ENCODE assay signal across 15 cellular contexts in the genomic region with DNA sequence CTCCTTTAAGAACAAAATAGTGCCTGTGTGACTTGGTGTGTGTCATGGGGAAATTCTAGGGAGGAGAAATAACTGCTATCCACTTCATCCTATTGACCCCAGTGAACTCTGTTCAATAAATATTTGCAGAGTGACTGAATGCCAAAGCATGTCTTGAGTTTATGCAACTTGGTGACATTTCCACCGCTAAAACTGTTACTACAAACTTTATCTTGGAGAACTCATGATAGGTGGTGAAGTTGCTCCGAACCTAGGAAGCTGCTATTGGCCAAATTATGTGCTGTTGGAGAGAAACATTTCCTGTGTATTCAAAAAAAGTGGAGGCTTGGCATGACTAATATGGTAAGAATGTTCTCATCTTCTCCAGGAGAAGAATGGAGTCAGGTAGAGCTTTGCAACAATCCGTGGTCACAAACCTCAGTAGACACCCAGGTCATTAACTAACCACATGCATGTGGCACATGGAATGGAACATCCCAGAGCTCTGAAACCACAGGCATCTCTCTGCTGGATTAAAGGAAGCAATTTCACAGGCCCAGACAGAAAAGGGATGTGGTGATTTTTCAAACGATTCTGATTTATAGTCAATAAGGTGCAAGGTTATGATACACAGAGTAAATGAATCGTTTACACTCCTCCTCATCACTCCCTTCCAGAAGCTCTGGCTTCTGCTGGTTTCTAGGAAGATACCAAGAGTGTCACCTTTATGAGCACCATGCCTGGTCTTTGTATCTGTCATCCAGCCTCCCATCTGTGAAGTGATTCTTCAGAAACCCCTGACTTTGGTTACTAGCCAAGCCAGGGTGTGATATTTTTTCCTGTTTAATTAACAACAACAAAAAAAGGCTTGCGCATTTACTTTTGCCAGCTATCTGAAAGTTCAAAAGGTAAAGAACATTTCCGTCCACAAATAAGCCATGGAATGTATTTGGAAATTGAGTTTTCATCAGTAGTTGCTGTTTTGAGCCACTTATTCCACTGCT.
DNase-seq lines count a peak whose midpoint lies in the region; ATAC-seq and TF ChIP-seq lines count a peak whose summit lies in the region.
"Had no signal": no experiment of that assay in that cellular context is flagged by ENCODE, and none has a peak within 500 bp of the region (broad histone marks: within the 10 kb centered on the region; RNA-seq: fewer than 3 reads in every experiment).

No MANE protein-coding gene starts in this region.

- BruUV-seq in mammary epithelial cell (replicated peaks; lab: Mats Ljungman, UMichigan), result TSS peak; percentile 95

- H4K20me1 ChIP-seq in mammary epithelial cell (ENCODE audit: insufficient read depth, low read length), result no peaks in the 10 kb centered on the region
- H4K20me1 ChIP-seq: BLaER1 treated with 17β-estradiol and CSF1 and Interleukin-3, amounts not matched to agents 10 nM and 100 nM had no signal

- H3K27ac ChIP-seq in mammary epithelial cell (ENCODE audit: insufficient read depth, low read depth, low read length) (peak overlapping the region; percentile 98), right lobe of liver (no peak overlapping the region)
- H3K27ac ChIP-seq: BLaER1 treated with 17β-estradiol and CSF1 and Interleukin-3, amounts not matched to agents 10 nM and 100 nM had no signal

- DNase-seq in ACHN (peak; percentile 99), HuH-7 (ENCODE audit: low spot score) (peak; percentile 58), mammary epithelial cell (peak; percentile 99), right lobe of liver (no peak), NCI-H2081 treated with DMSO at 0.1 percent for 48 hours (lab: John Stamatoyannopoulos, UW) (no peak), SKM-1 (lab: John Stamatoyannopoulos, UW; ENCODE audit: unreplicated experiment) (no peak), GM10266 (ENCODE audit: extremely low spot score) (no peak)
- DNase-seq: activated B cell treated with CpG ODN at 0.5 μM for 24 hours; activated naive CD4-positive, alpha-beta T cell treated with anti-CD3 and anti-CD28 coated beads for 36 hours; glutamatergic neuron; NCI-H510A; nucleus accumbens; stimulated activated CD8-positive, alpha-beta memory T cell treated with anti-CD3 and anti-CD28 coated beads, Interleukin-4, amount 100 ng/mL, for 48 hours had no signal

- H3K79me2 ChIP-seq in mammary epithelial cell (ENCODE audit: insufficient read depth, low read length), result no peaks in the 10 kb centered on the region

- H3K9me3 ChIP-seq in mammary epithelial cell (replicated peaks; ENCODE audit: insufficient read depth, low read length) (no peaks in the 10 kb centered on the region), right lobe of liver (no peaks in the 10 kb centered on the region)
- H3K9me3 ChIP-seq: BLaER1 treated with 17β-estradiol and CSF1 and Interleukin-3, amounts not matched to agents 10 nM and 100 nM had no signal

- H3K36me3 ChIP-seq in mammary epithelial cell (ENCODE audit: insufficient read depth, low read length), result no peaks in the 10 kb centered on the region
- no peaks in the 10 kb centered on the region for H3K36me3 ChIP-seq in right lobe of liver
- H3K36me3 ChIP-seq: BLaER1 treated with 17β-estradiol and CSF1 and Interleukin-3, amounts not matched to agents 10 nM and 100 nM had no signal

- peak; percentile 71 to 95 (median 94) for ATAC-seq in right lobe of liver
- no peak for ATAC-seq in HG03571 (IDR thresholded peaks at IDR 0.05; ENCODE audit: unreplicated experiment)

- H2AFZ ChIP-seq in mammary epithelial cell (ENCODE audit: low read depth, low read length), result peak overlapping the region; percentile 12

- peak overlapping the region; percentile 48 for H3K4me2 ChIP-seq in mammary epithelial cell (ENCODE audit: insufficient read depth, low read depth, low read length)
- H3K4me2 ChIP-seq: BLaER1 treated with 17β-estradiol and CSF1 and Interleukin-3, amounts not matched to agents 10 nM and 100 nM had no signal

- H3K4me3 ChIP-seq in mammary epithelial cell (replicated peaks in 1 of 3; ENCODE audit: insufficient read depth in 1 of 3, low read depth in 2 of 3, low read length in 3 of 3) (no peak overlapping the region), right lobe of liver (no peak overlapping the region)
- H3K4me3 ChIP-seq: BLaER1 treated with 17β-estradiol and CSF1 and Interleukin-3, amounts not matched to agents 10 nM and 100 nM had no signal

- H3K4me1 ChIP-seq in mammary epithelial cell (ENCODE audit: insufficient read depth, low read length), result peaks cover 39% of the 10 kb centered on the region
- H3K4me1 ChIP-seq in right lobe of liver, result peaks cover 0 to 12% (median 1%) of the 10 kb centered on the region in 4 donors
- H3K4me1 ChIP-seq: BLaER1 treated with 17β-estradiol and CSF1 and Interleukin-3, amounts not matched to agents 10 nM and 100 nM had no signal

- TF ChIP-seq CTCF in mammary epithelial cell (conservative IDR thresholded peaks at IDR 0.05 in 1 of 2, IDR thresholded peaks at IDR 0.05 in 1 of 2; ENCODE audit: extremely low read depth in 1 of 2, insufficient read depth in 1 of 2, low read depth in 1 of 2, low read length in 2 of 2) (no peak), right lobe of liver (IDR thresholded peaks at IDR 0.05) (no peak), GM10266 (IDR thresholded peaks at IDR 0.05; ENCODE audit: control insufficient read depth, insufficient read depth, low read depth, missing control alignments) (no peak)

- 1% methylated on average over 7 of the region's 7 CpGs for WGBS in mammary epithelial cell (ENCODE audit: low coverage, missing lambda C conversion rate)
- WGBS in right lobe of liver (ENCODE audit: insufficient coverage, low coverage, low lambda C conversion rate, missing lambda C conversion rate), result 28% methylated on average over 7 of the region's 7 CpGs

- intact Hi-C loops in mammary epithelial cell (cut with micrococcal nuclease) (loop anchor here (1.0 to 10.0 kb wide), 7 partner anchors 26 to 361 kb away; no protein-coding TSS in a partner anchor), right lobe of liver (cut with DNase I) (no loop called here)

- dilution Hi-C loops in mammary epithelial cell (cut with HindIII; ENCODE audit: low sequenced_read_pairs), result no loop called here

- CTCF ChIA-PET in mammary epithelial cell (lab: Charles Lee; ENCODE audit: low non-redundant PET), result interaction anchor here (0.5 to 0.6 kb wide), 3 partner anchors 37 to 619 kb away, joined by 3 to 7 read pairs (median 3); no protein-coding TSS in a partner anchor

- H3K27me3 ChIP-seq in mammary epithelial cell (ENCODE audit: insufficient read depth, low read length) (no peaks in the 10 kb centered on the region), right lobe of liver (no peaks in the 10 kb centered on the region)
- H3K27me3 ChIP-seq: BLaER1 treated with 17β-estradiol and CSF1 and Interleukin-3, amounts not matched to agents 10 nM and 100 nM had no signal

- in situ Hi-C loops in ACHN (cut with HindIII; ENCODE audit: low pct_ligation_motif_present, low pct_unique_long_range_greater_than_20kb, low sequenced_read_pairs) (no loop called here), mammary epithelial cell (cut with MboI; ENCODE audit: low sequenced_read_pairs in 2 of 2) (loop anchor here in 1 of 2 donors (25.0 kb wide), 2 partner anchors 356 to 369 kb away; partner anchors contain the start of gene TGFB2)

- TF ChIP-seq POLR2A in right lobe of liver (IDR thresholded peaks at IDR 0.05), result no peak

- peak overlapping the region; percentile 48 for H3K9ac ChIP-seq in mammary epithelial cell (ENCODE audit: insufficient read depth, low read length)
- H3K9ac ChIP-seq: BLaER1 treated with 17β-estradiol and CSF1 and Interleukin-3, amounts not matched to agents 10 nM and 100 nM had no signal

Comparison
In these comparisons a context has a peak if more than half of its experiments do, and no peak if none do; other contexts are left out.
1. DNase-seq: peak in ACHN (single experiment), HuH-7 (single experiment) and mammary epithelial cell (single experiment); none in right lobe of liver (0 of 3), NCI-H2081 treated with DMSO at 0.1 percent for 48 hours (single experiment), SKM-1 (single experiment) and GM10266 (single experiment).